10 cellular contexts compared by ENCODE assay signal in the genomic region with DNA sequence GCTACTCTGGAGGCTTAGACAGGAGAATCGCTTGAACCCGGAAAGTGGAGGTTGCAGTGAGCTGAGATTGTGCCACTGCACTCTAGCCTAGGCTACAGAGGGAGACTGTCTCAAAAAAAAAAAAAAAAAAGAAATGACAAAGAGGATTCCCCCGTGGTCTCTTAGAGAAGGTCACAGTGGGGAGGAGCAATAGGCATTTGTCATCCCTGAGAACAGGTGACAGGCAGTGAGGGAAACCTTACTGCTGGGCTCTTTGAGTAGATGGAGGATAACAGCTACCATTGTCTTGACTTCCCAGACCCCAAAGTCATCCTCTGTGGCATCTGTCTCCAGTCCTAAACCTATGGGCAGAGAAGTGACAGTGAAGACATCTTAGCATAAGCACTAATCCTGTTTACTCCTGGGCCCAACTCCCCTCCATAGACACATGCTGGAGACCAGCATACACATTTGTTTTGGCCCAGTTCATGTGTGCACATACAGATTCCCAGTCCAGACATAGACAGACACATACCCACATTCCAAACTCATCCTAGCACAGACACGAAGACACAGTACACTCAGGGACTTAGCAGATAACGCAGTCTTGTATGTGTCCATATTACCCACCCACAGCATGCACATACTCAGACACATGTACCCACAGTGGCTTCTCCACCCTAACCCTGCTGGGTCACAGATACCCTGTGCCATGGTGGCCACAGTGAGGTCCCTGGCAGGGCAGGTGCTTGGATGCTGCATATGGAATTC. TPM values are rescaled to one million over a fixed set of nuclear protein-coding genes. Genes with fewer than 3 reads are reported as not detected.
DNase-seq lines count a peak whose midpoint lies in the region; ATAC-seq and TF ChIP-seq lines count a peak whose summit lies in the region.
"Had no signal": no experiment of that assay in that cellular context is flagged by ENCODE, and none has a peak within 500 bp of the region (broad histone marks: within the 10 kb centered on the region; RNA-seq: fewer than 3 reads in every experiment).

No MANE protein-coding gene starts in this region.

- peaks cover 0 to 51% (median 25%) of the 10 kb centered on the region in 4 donors for H3K36me3 ChIP-seq in right lobe of liver

- no peak for ATAC-seq in right lobe of liver
- ATAC-seq in stimulated activated naive CD8-positive, alpha-beta T cell treated with anti-CD3 and anti-CD28 coated beads, Interleukin-15, Interleukin-2, amounts not matched to agents 100 U/mL and 50 U/mL, for 24 hours = peak; percentile 34

- H3K27me3 Mint-ChIP-seq in activated naive CD8-positive, alpha-beta T cell = no peaks in the 10 kb centered on the region
- H3K27me3 Mint-ChIP-seq in mesothelial cell of epicardium (ENCODE audit: low read depth) = peaks cover 31% of the 10 kb centered on the region

- H3K4me3 Mint-ChIP-seq in activated naive CD8-positive, alpha-beta T cell = no peak overlapping the region
- H3K4me3 Mint-ChIP-seq in mesothelial cell of epicardium = no peak overlapping the region
- H3K4me3 Mint-ChIP-seq: T-helper 1 cell treated with Interleukin-12 subunit alpha and Interleukin-12 subunit beta and Interleukin-4 antibody, amounts not matched to agents 30 μg/mL and 1 μg/mL, for 36 hours had no signal

- peaks cover 35% of the 10 kb centered on the region for H3K4me1 Mint-ChIP-seq in activated naive CD8-positive, alpha-beta T cell (ENCODE audit: low read depth)
- peaks cover 34% of the 10 kb centered on the region for H3K4me1 Mint-ChIP-seq in mesothelial cell of epicardium

- peak overlapping the region; percentile 70 for H3K27ac Mint-ChIP-seq in activated naive CD8-positive, alpha-beta T cell
- no peak overlapping the region for H3K27ac Mint-ChIP-seq in mesothelial cell of epicardium
- H3K27ac Mint-ChIP-seq: T-helper 1 cell treated with Interleukin-12 subunit alpha and Interleukin-12 subunit beta and Interleukin-4 antibody, amounts not matched to agents 30 μg/mL and 1 μg/mL, for 36 hours had no signal

- H3K9me3 ChIP-seq in right lobe of liver = no peaks in the 10 kb centered on the region

- no peak for TF ChIP-seq CTCF in right lobe of liver (IDR thresholded peaks at IDR 0.05)
- no peak for TF ChIP-seq CTCF in mesothelial cell of epicardium (IDR thresholded peaks at IDR 0.05; ENCODE audit: unreplicated experiment)

- intact Hi-C loops in right lobe of liver (cut with DNase I) = loop anchor here (10.0 kb wide), 2 partner anchors 148 to 158 kb away; a partner anchor contains a TSS

- no peaks in the 10 kb centered on the region for H3K9me3 Mint-ChIP-seq in activated naive CD8-positive, alpha-beta T cell (ENCODE audit: low read depth)
- no peaks in the 10 kb centered on the region for H3K9me3 Mint-ChIP-seq in mesothelial cell of epicardium
- H3K9me3 Mint-ChIP-seq: T-helper 1 cell treated with Interleukin-12 subunit alpha and Interleukin-12 subunit beta and Interleukin-4 antibody, amounts not matched to agents 30 μg/mL and 1 μg/mL, for 36 hours had no signal

- H3K27ac ChIP-seq in right lobe of liver = peak overlapping the region in 1 of 3 donors; percentile 88

- 56% methylated on average over 3 of the region's 5 CpGs for WGBS in right lobe of liver (ENCODE audit: insufficient coverage, low coverage, low lambda C conversion rate, missing lambda C conversion rate)

- H3K27me3 ChIP-seq in right lobe of liver = no peaks in the 10 kb centered on the region

- H3K4me1 ChIP-seq in right lobe of liver = peaks cover 0 to 27% (median 12%) of the 10 kb centered on the region in 4 donors

- no peak for TF ChIP-seq POLR2A in right lobe of liver (IDR thresholded peaks at IDR 0.05)

- DNase-seq in DMS53 (lab: John Stamatoyannopoulos, UW) (peak; percentile 37), DMS53 treated with DMSO at 0.1 percent for 48 hours (lab: John Stamatoyannopoulos, UW; ENCODE audit: unreplicated experiment) (no peak), right lobe of liver (peak in 2 of 3 donors; percentile 12 to 36), SIG-M5 (lab: John Stamatoyannopoulos, UW) (no peak), mesothelial cell of epicardium (ENCODE audit: low spot score in 2 of 2, unreplicated experiment in 2 of 2) (no peak)
- no peak for DNase-seq in stimulated activated naive CD8-positive, alpha-beta T cell treated with anti-CD3 and anti-CD28 coated beads, Interleukin-15, Interleukin-2, amounts not matched to agents 100 U/mL and 50 U/mL, for 24 hours
- no peak for DNase-seq in stimulated activated CD4-positive, alpha-beta T cell treated with anti-CD3 and anti-CD28 coated beads, Interleukin-2, amount 100 ng/mL, for 48 hours
- DNase-seq: stimulated activated CD4-positive, alpha-beta T cell treated with anti-CD3 and anti-CD28 coated beads, Interleukin-15, amount 100 ng/mL, for 24 hours had no signal

- no peaks in the 10 kb centered on the region for H3K36me3 Mint-ChIP-seq in activated naive CD8-positive, alpha-beta T cell
- peaks cover 5% of the 10 kb centered on the region for H3K36me3 Mint-ChIP-seq in mesothelial cell of epicardium

- peak overlapping the region in 2 of 3 donors; percentile 91 to 94 for H3K4me3 ChIP-seq in right lobe of liver

RNA-seq across cellular contexts. Expression of a gene that starts 2.7 kb away (rescaled TPM):
- 100 to 1,000 TPM in 1 of 6 experiments, 10 to 100 TPM in 5; 44.8 to 102 (median 57.9) TPM for total RNA-seq in right lobe of liver
- total RNA-seq in mesothelial cell of epicardium = 32.4 to 34.7 TPM (median 33.6 TPM) in 3 replicates

RNA-seq across cellular contexts. Expression of a gene that starts 11.9 kb away (rescaled TPM):
- total RNA-seq in right lobe of liver (10 to 100 TPM in 5 of 6 experiments, 1 to 10 TPM in 1; 9.7 to 21.2 (median 13.7) TPM), mesothelial cell of epicardium (19.4 to 19.9 TPM (median 19.8 TPM) in 3 replicates)

RNA-seq across cellular contexts. Expression of a gene that starts 31.1 kb away (rescaled TPM):
- total RNA-seq in right lobe of liver = 1 to 10 TPM; 1.6 to 9.6 (median 4.5) TPM
- total RNA-seq in mesothelial cell of epicardium = 66.0 to 73.2 TPM (median 70.4 TPM) in 3 replicates

Comparison
In these comparisons a context has a peak if more than half of its experiments do, and no peak if none do; other contexts are left out.
1. DNase-seq: peak in DMS53 (single experiment) and right lobe of liver (2 of 3); none in DMS53 treated with DMSO at 0.1 percent for 48 hours (single experiment), stimulated activated naive CD8-positive, alpha-beta T cell treated with anti-CD3 and anti-CD28 coated beads, Interleukin-15, Interleukin-2, amounts not matched to agents 100 U/mL and 50 U/mL, for 24 hours (single experiment), SIG-M5 (single experiment), mesothelial cell of epicardium (0 of 2) and stimulated activated CD4-positive, alpha-beta T cell treated with anti-CD3 and anti-CD28 coated beads, Interleukin-2, amount 100 ng/mL, for 48 hours (0 of 2).